18 cellular contexts compared by ENCODE assay signal in the genomic region with DNA sequence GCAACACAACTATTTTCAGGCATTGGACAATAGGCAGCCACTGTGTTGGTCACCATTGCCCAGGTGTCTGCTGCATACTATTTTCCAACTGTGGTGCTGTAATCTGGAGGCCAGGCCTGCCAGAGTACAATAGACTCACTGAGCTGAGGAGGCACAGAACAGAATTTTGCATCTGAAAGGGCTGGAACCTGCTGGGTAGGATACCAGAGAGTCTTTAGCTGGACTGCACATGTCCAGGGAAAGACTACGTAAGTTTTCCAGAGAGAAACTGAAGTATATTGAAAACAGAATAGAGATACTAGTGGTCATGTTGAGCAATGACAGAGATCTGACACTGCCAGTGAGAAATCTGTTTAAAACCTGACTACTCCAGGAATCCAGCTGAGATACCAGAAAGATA.
DNase-seq lines count a peak whose midpoint lies in the region; ATAC-seq, FAIRE-seq and TF ChIP-seq lines count a peak whose summit lies in the region.
"Had no signal": no experiment of that assay in that cellular context is flagged by ENCODE, and none has a peak within 500 bp of the region (broad histone marks: within the 10 kb centered on the region; RNA-seq: fewer than 3 reads in every experiment).

No MANE protein-coding gene starts in this region.

- peaks cover 6% of the 10 kb centered on the region for H3K36me3 Mint-ChIP-seq in astrocyte (ENCODE audit: low read depth, unreplicated experiment)
- H3K36me3 Mint-ChIP-seq in naive thymus-derived CD4-positive, alpha-beta T cell, result no peaks in the 10 kb centered on the region
- H3K36me3 Mint-ChIP-seq: immature natural killer cell, memory B cell had no signal

- H3K27ac ChIP-seq in A673 (ENCODE audit: low read depth, low read length, poor library complexity, severe bottlenecking), result no peak overlapping the region
- no peak overlapping the region for H3K27ac ChIP-seq in astrocyte (ENCODE audit: low read depth, low read length)
- H3K27ac ChIP-seq in keratinocyte (ENCODE audit: control insufficient read depth, insufficient read depth, low read length), result peak overlapping the region; percentile 4
- H3K27ac ChIP-seq in naive thymus-derived CD4-positive, alpha-beta T cell (ENCODE audit: low read depth, low read length), result no peak overlapping the region
- H3K27ac ChIP-seq in esophagus squamous epithelium, result no peak overlapping the region
- H3K27ac ChIP-seq: ascending aorta, stomach, vagina had no signal

- H3K9me3 Mint-ChIP-seq in astrocyte (ENCODE audit: unreplicated experiment), result no peaks in the 10 kb centered on the region
- H3K9me3 Mint-ChIP-seq in naive thymus-derived CD4-positive, alpha-beta T cell, result peaks cover 0 to 2% (median 0%) of the 10 kb centered on the region in 11 donors
- H3K9me3 Mint-ChIP-seq: memory B cell, nephron had no signal

- TF ChIP-seq POLR2A in esophagus squamous epithelium (IDR thresholded peaks at IDR 0.05), result no peak

- H4K20me1 ChIP-seq in astrocyte (ENCODE audit: insufficient read depth, low read length) (peaks cover 7% of the 10 kb centered on the region), keratinocyte (ENCODE audit: control insufficient read depth, extremely low read depth, insufficient read depth, low read length) (no peaks in the 10 kb centered on the region)

- no peak for DNase-seq in A673 (ENCODE audit: low spot score)
- peak; percentile 13 for DNase-seq in HEK293T (ENCODE audit: extremely low spot score)
- no peak for DNase-seq in astrocyte (ENCODE audit: low read depth)
- no peak for DNase-seq in keratinocyte (ENCODE audit: low read depth, low spot score)
- no peak for DNase-seq in cerebellum (ENCODE audit: low spot score)
- no peak for DNase-seq in naive thymus-derived CD4-positive, alpha-beta T cell
- no peak for DNase-seq in esophagus squamous epithelium (lab: John Stamatoyannopoulos, UW)
- DNase-seq in stimulated activated CD4-positive, alpha-beta T cell treated with anti-CD3 and anti-CD28 coated beads, Interleukin-2, amount 100 ng/mL, for 24 hours, result no peak
- DNase-seq: activated CD4-positive, alpha-beta T cell treated with anti-CD3 and anti-CD28 coated beads, Interleukin-2, amount 50 U/mL, for 1 hour; cortex of kidney; immature natural killer cell; NCI-H1092 treated with DMSO at 0.1 percent for 48 hours; NCI-H82; stomach had no signal

- CTCF ChIA-PET in A673 (lab: Charles Lee) (no interaction called here), HEK293T (lab: Yijun Ruan, JAX) (interaction anchor here (0.6 kb wide), 1 partner anchor 714 kb away, joined by 3 read pairs; no protein-coding TSS in a partner anchor)
- CTCF ChIA-PET in naive thymus-derived CD4-positive, alpha-beta T cell (lab: Charles Lee), result no interaction called here

- H3K9me3 ChIP-seq in A673 (ENCODE audit: low read depth, low read length, poor library complexity, severe bottlenecking), result no peaks in the 10 kb centered on the region
- H3K9me3 ChIP-seq in astrocyte (ENCODE audit: insufficient read depth, low read depth, low read length), result no peaks in the 10 kb centered on the region
- no peaks in the 10 kb centered on the region for H3K9me3 ChIP-seq in keratinocyte (ENCODE audit: control insufficient read depth, low read depth, low read length)
- no peaks in the 10 kb centered on the region for H3K9me3 ChIP-seq in naive thymus-derived CD4-positive, alpha-beta T cell (ENCODE audit: control insufficient read depth in 2 of 3, low read length in 3 of 3)
- no peaks in the 10 kb centered on the region for H3K9me3 ChIP-seq in esophagus squamous epithelium
- H3K9me3 ChIP-seq: ascending aorta, stomach, vagina had no signal

- intact Hi-C loops in A673 (cut with micrococcal nuclease; ENCODE audit: unreplicated experiment), result no loop called here
- intact Hi-C loops in naive thymus-derived CD4-positive, alpha-beta T cell (cut with micrococcal nuclease), result no loop called here
- intact Hi-C loops in esophagus squamous epithelium (cut with DNase I), result no loop called here

- H3K36me3 ChIP-seq in A673 (ENCODE audit: insufficient read depth, low read length, poor library complexity, severe bottlenecking) (no peaks in the 10 kb centered on the region), astrocyte (ENCODE audit: insufficient read depth, low read length) (no peaks in the 10 kb centered on the region), keratinocyte (ENCODE audit: control insufficient read depth in 2 of 2, extremely low read depth in 1 of 2, insufficient read depth in 2 of 2, low read length in 2 of 2) (no peaks in the 10 kb centered on the region), esophagus squamous epithelium (peaks cover 0 to 2% (median 0%) of the 10 kb centered on the region in 3 donors)
- H3K36me3 ChIP-seq in naive thymus-derived CD4-positive, alpha-beta T cell (ENCODE audit: control insufficient read depth in 2 of 3, insufficient read depth in 3 of 3, low read length in 3 of 3), result no peaks in the 10 kb centered on the region
- H3K36me3 ChIP-seq: ascending aorta, stomach, vagina had no signal

- ATAC-seq in naive thymus-derived CD4-positive, alpha-beta T cell, result no peak

- peaks cover 1% of the 10 kb centered on the region for H3K9me1 ChIP-seq in keratinocyte (ENCODE audit: control insufficient read depth, extremely low read depth, insufficient read depth, low read length)

- WGBS in esophagus squamous epithelium, 2 donors, result 72 to 73% methylated on average over 1 of the region's 1 CpG

- dilution Hi-C loops in keratinocyte (cut with MboI; ENCODE audit: extremely low pct_ligation_motif_present, low sequenced_read_pairs), result loop anchor here (5.0 kb wide), 1 partner anchor 42 kb away; no protein-coding TSS in a partner anchor

- H3K4me2 ChIP-seq in astrocyte (ENCODE audit: low read length) (no peak overlapping the region), keratinocyte (ENCODE audit: control insufficient read depth, extremely low read depth, insufficient read depth, low read depth, low read length) (no peak overlapping the region)

- peaks cover 20% of the 10 kb centered on the region for H3K4me1 Mint-ChIP-seq in astrocyte (ENCODE audit: low read depth, unreplicated experiment)
- no peaks in the 10 kb centered on the region for H3K4me1 Mint-ChIP-seq in naive thymus-derived CD4-positive, alpha-beta T cell
- H3K4me1 Mint-ChIP-seq: immature natural killer cell, memory B cell had no signal

- H3K79me2 ChIP-seq in astrocyte (ENCODE audit: insufficient read depth, low read length) (peaks cover 3% of the 10 kb centered on the region), keratinocyte (ENCODE audit: control insufficient read depth, insufficient read depth, low read length) (peaks cover 16% of the 10 kb centered on the region)

- no peaks in the 10 kb centered on the region for H3K27me3 Mint-ChIP-seq in astrocyte (ENCODE audit: low read depth, unreplicated experiment)
- H3K27me3 Mint-ChIP-seq in naive thymus-derived CD4-positive, alpha-beta T cell, result peaks cover 2 to 14% (median 3%) of the 10 kb centered on the region in 5 donors

- TF ChIP-seq CTCF in A673 (conservative IDR thresholded peaks at IDR 0.05; ENCODE audit: low read depth, low read length) (peak; percentile 24; the same call in 1 of the 2 replicates), astrocyte (IDR thresholded peaks at IDR 0.05; ENCODE audit: insufficient read depth, low read depth, low read length) (no peak), keratinocyte (optimal IDR thresholded peaks at IDR 0.05 in 1 of 3, IDR thresholded peaks at IDR 0.05 in 1 of 3, conservative IDR thresholded peaks at IDR 0.05 in 1 of 3; ENCODE audit: extremely low read depth in 1 of 3, insufficient read depth in 2 of 3, low read length in 3 of 3) (peak in 2 of 3 experiments; percentile 17 to 24), esophagus squamous epithelium (IDR thresholded peaks at IDR 0.05) (peak in 1 of 6 experiments; percentile 22)

- no peak overlapping the region for H3K9ac ChIP-seq in astrocyte (ENCODE audit: low read length)
- no peak overlapping the region for H3K9ac ChIP-seq in keratinocyte (ENCODE audit: control insufficient read depth, extremely low read depth, insufficient read depth, low read length)

- POLR2A ChIA-PET in A673 (lab: Charles Lee; ENCODE audit: low non-redundant PET) (no interaction called here), HEK293T (lab: Yijun Ruan, JAX) (no interaction called here)
- POLR2A ChIA-PET in naive thymus-derived CD4-positive, alpha-beta T cell (lab: Charles Lee), result no interaction called here

- no peak for FAIRE-seq in astrocyte (lab: Jason Lieb, UNC)
- peak; percentile 55 for FAIRE-seq in keratinocyte (lab: Jason Lieb, UNC)

- BruUV-seq in A673 (replicated peaks; lab: Mats Ljungman, UMichigan), result no TSS peak

- H2AFZ ChIP-seq in astrocyte (ENCODE audit: low read depth, low read length) (no peak overlapping the region), keratinocyte (ENCODE audit: control insufficient read depth, low read length) (no peak overlapping the region)

- H3K27ac Mint-ChIP-seq in astrocyte (ENCODE audit: unreplicated experiment), result peak overlapping the region; percentile 74
- no peak overlapping the region for H3K27ac Mint-ChIP-seq in naive thymus-derived CD4-positive, alpha-beta T cell
- H3K27ac Mint-ChIP-seq: immature natural killer cell, memory B cell had no signal

- no peaks in the 10 kb centered on the region for H3K27me3 ChIP-seq in A673 (replicated peaks; ENCODE audit: insufficient read depth, low read depth, low read length, poor library complexity)
- H3K27me3 ChIP-seq in astrocyte (ENCODE audit: insufficient read depth, low read length), result no peaks in the 10 kb centered on the region
- no peaks in the 10 kb centered on the region for H3K27me3 ChIP-seq in keratinocyte (ENCODE audit: control insufficient read depth, extremely low read depth, insufficient read depth, low read length)
- no peaks in the 10 kb centered on the region for H3K27me3 ChIP-seq in naive thymus-derived CD4-positive, alpha-beta T cell (ENCODE audit: control insufficient read depth in 2 of 2, insufficient read depth in 2 of 2, low read length in 2 of 2)
- no peaks in the 10 kb centered on the region for H3K27me3 ChIP-seq in esophagus squamous epithelium
- H3K27me3 ChIP-seq: ascending aorta, stomach, vagina had no signal

- H3K4me3 ChIP-seq in A673 (ENCODE audit: low read depth, low read length, poor library complexity, severe bottlenecking), result no peak overlapping the region
- H3K4me3 ChIP-seq in astrocyte (ENCODE audit: insufficient read depth, low read depth, low read length), result no peak overlapping the region
- no peak overlapping the region for H3K4me3 ChIP-seq in keratinocyte (ENCODE audit: control insufficient read depth in 2 of 3, extremely low read depth in 1 of 3, insufficient read depth in 2 of 3, low read depth in 1 of 3, low read length in 3 of 3)
- no peak overlapping the region for H3K4me3 ChIP-seq in naive thymus-derived CD4-positive, alpha-beta T cell (ENCODE audit: low read length)
- no peak overlapping the region for H3K4me3 ChIP-seq in esophagus squamous epithelium
- H3K4me3 ChIP-seq: ascending aorta, stomach, vagina had no signal

- no peak overlapping the region for H3K4me3 Mint-ChIP-seq in astrocyte (ENCODE audit: unreplicated experiment)
- H3K4me3 Mint-ChIP-seq in naive thymus-derived CD4-positive, alpha-beta T cell, result no peak overlapping the region
- H3K4me3 Mint-ChIP-seq: immature natural killer cell, memory B cell, nephron had no signal

- H3K4me1 ChIP-seq in A673 (ENCODE audit: insufficient read depth, low read length, poor library complexity, severe bottlenecking) (peaks cover 15% of the 10 kb centered on the region), astrocyte (ENCODE audit: insufficient read depth, low read length) (no peaks in the 10 kb centered on the region), keratinocyte (ENCODE audit: control insufficient read depth, extremely low read depth, insufficient read depth, low read length) (peaks cover 17% of the 10 kb centered on the region), esophagus squamous epithelium (peaks cover 0 to 19% (median 0%) of the 10 kb centered on the region in 3 donors)
- no peaks in the 10 kb centered on the region for H3K4me1 ChIP-seq in naive thymus-derived CD4-positive, alpha-beta T cell (ENCODE audit: control insufficient read depth in 2 of 2, insufficient read depth in 2 of 2, low read length in 2 of 2)
- H3K4me1 ChIP-seq: ascending aorta, vagina had no signal
